In the genomic region with DNA sequence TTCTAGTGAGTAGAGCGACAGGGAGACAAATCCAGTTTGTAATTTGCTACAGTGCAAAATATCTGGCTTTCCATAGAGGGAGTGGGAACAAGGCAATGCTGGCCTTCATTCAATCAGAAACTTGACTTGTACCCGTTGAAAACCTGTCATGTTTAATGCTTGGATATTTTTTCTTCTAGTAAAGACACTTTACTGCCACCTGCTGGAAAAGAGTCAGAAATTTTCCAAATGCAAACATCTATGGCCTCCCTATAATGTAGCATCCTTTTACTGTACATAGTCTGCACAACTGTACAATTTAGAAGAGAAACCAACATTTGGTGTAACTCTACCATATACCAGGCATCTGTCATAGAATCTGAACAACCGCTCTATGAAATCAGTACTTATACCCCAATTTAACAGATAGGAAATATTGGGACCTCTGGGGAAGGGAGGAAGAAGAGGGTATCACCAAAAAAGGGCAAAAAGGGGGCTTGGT, we compare ENCODE assay signal across 8 cellular contexts. TPM values are rescaled to one million over a fixed set of nuclear protein-coding genes. Genes with fewer than 3 reads are reported as not detected.
DNase-seq lines count a peak whose midpoint lies in the region; ATAC-seq and TF ChIP-seq lines count a peak whose summit lies in the region.

No MANE protein-coding gene starts in this region.

- H3K27ac Mint-ChIP-seq in effector memory CD8-positive, alpha-beta T cell, result peak overlapping the region in 1 of 2 donors; percentile 49

- TF ChIP-seq CTCF in A673 (conservative IDR thresholded peaks at IDR 0.05; ENCODE audit: low read depth, low read length), result peak; percentile 70

- H3K36me3 ChIP-seq in A673 (ENCODE audit: insufficient read depth, low read length, poor library complexity, severe bottlenecking), result peaks cover 57% of the 10 kb centered on the region
- peaks cover 26% of the 10 kb centered on the region for H3K36me3 ChIP-seq in SJCRH30

- peaks cover 6 to 7% of the 10 kb centered on the region in 2 donors for H3K4me1 Mint-ChIP-seq in effector memory CD8-positive, alpha-beta T cell (ENCODE audit: low read depth in 2 of 2)

- H3K9me3 ChIP-seq in A673 (ENCODE audit: low read depth, low read length, poor library complexity, severe bottlenecking) (no peaks in the 10 kb centered on the region), SJCRH30 (replicated peaks) (no peaks in the 10 kb centered on the region)

- intact Hi-C loops in A673 (cut with micrococcal nuclease; ENCODE audit: unreplicated experiment), result loop anchor here (1.0 kb wide), 1 partner anchor 125 kb away; no protein-coding TSS in a partner anchor

- H3K4me1 ChIP-seq in A673 (ENCODE audit: insufficient read depth, low read length, poor library complexity, severe bottlenecking) (peaks cover 3% of the 10 kb centered on the region), SJCRH30 (no peaks in the 10 kb centered on the region)

- H3K27me3 ChIP-seq in A673 (replicated peaks; ENCODE audit: insufficient read depth, low read depth, low read length, poor library complexity) (no peaks in the 10 kb centered on the region), SJCRH30 (no peaks in the 10 kb centered on the region)

- no peaks in the 10 kb centered on the region for H3K27me3 Mint-ChIP-seq in effector memory CD8-positive, alpha-beta T cell

- no peaks in the 10 kb centered on the region for H3K9me3 Mint-ChIP-seq in effector memory CD8-positive, alpha-beta T cell

- CTCF ChIA-PET in A673 (lab: Charles Lee), result no interaction called here

- H3K4me3 Mint-ChIP-seq in effector memory CD8-positive, alpha-beta T cell, result no peak overlapping the region

- ATAC-seq in effector memory CD8-positive, alpha-beta T cell (replicated peaks), result peak; percentile 72
- ATAC-seq in HG03342 (IDR thresholded peaks at IDR 0.05; ENCODE audit: unreplicated experiment), result no peak

- peaks cover 25% of the 10 kb centered on the region for H3K36me3 Mint-ChIP-seq in effector memory CD8-positive, alpha-beta T cell (ENCODE audit: insufficient read depth)

- BruUV-seq in A673 (replicated peaks; lab: Mats Ljungman, UMichigan), result no TSS peak

- POLR2A ChIA-PET in A673 (lab: Charles Lee; ENCODE audit: low non-redundant PET), result interaction anchor here (0.7 kb wide), 1 partner anchor 71 kb away, joined by 10 read pairs; no protein-coding TSS in a partner anchor

- H3K27ac ChIP-seq in A673 (ENCODE audit: low read depth, low read length, poor library complexity, severe bottlenecking) (peak overlapping the region; percentile 61), SJCRH30 (no peak overlapping the region)

- H3K4me3 ChIP-seq in A673 (ENCODE audit: low read depth, low read length, poor library complexity, severe bottlenecking) (no peak overlapping the region), SJCRH30 (no peak overlapping the region)

- DNase-seq in A673 (ENCODE audit: low spot score) (peak; percentile 79), GDM1 (lab: John Stamatoyannopoulos, UW) (peak; percentile 2), NCI-H1092 treated with DMSO at 0.1 percent for 48 hours (lab: John Stamatoyannopoulos, UW) (peak; percentile 41), SJCRH30 (peak; percentile 26 to 74), middle frontal gyrus (ENCODE audit: extremely low spot score, low spot score) (peak; percentile 47), OCI-M2 (lab: John Stamatoyannopoulos, UW; ENCODE audit: unreplicated experiment) (no peak)
- DNase-seq in effector memory CD8-positive, alpha-beta T cell, result peak; percentile 48 to 58 (median 51)

RNA-seq across cellular contexts. Expression of gene TBC1D20, which starts 16.7 kb away (rescaled TPM):
- total RNA-seq in A673 (2021), result 31.8 and 34.3 TPM in 2 replicates
- total RNA-seq in SJCRH30 (2014; rRNA removed; shearing (Covaris generic)), result 31.8 and 33.0 TPM in 2 replicates
